ENCODE assay signal across 17 cellular contexts in the genomic region with DNA sequence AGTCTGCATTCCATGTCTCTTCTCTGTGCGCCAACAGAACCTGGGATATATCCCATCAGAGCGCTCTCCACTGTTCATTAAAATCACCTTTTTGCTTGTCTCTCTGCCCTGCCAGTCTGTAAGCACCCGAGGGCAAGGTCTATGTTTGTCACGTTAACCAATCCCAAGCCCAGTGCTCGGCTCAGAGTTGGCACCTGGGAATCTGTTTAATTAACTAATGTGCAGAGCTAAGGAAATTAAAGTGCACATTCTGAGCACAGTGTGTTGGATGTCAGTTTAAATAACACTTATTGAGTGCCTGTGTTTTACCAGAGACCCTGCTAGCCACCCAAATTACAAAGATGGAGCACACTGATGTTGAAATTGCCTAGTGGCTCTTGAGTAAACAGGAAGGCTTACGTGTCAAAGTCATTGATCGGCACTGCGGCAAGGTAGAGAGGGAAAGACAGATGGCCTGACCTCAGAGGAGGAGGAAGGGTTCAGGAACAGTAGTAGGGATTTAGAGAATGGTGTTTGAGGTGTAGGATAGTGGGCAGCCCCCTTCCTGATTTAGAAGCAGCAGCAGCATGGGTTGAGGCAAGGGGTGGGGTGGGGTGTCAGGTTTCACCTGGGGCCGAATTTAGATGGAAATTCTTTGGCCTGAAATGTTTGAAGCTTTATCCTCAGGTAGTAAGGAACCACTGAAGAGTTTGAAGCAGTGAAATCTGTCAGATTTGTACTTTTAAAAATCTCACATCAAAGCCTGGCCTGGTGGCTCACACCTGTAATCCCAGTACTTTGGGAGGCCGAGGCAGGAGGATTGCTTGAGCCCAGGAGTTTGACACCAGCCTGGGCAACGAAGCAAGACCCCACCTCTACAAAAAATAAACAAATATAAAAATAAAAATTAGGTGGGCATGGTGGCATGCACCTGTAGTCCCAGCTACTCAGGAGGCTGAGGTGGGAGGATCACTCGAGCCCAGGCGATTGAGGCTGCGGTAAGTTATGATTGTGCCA. TPM values are rescaled to one million over a fixed set of nuclear protein-coding genes. Genes with fewer than 3 reads are reported as not detected.
DNase-seq lines count a peak whose midpoint lies in the region; ATAC-seq and TF ChIP-seq lines count a peak whose summit lies in the region.
"Had no signal": no experiment of that assay in that cellular context is flagged by ENCODE, and none has a peak within 500 bp of the region (broad histone marks: within the 10 kb centered on the region; RNA-seq: fewer than 3 reads in every experiment).

No MANE protein-coding gene starts in this region.

- DNase-seq in cardiac muscle cell (ENCODE audit: low read depth in 1 of 2, low spot score in 1 of 2): peak in 1 of 2 donors; percentile 16
- DNase-seq in heart left ventricle: no peak
- peak; percentile 65 for DNase-seq in NOMO-1 treated with DMSO at 0.1 percent for 48 hours (lab: John Stamatoyannopoulos, UW; ENCODE audit: unreplicated experiment)
- DNase-seq in left colon: no peak
- no peak for DNase-seq in COLO829 (ENCODE audit: low spot score)
- no peak for DNase-seq in stimulated activated CD4-positive, alpha-beta T cell treated with anti-CD3 and anti-CD28 coated beads, Interleukin-12 subunit alpha, Interleukin-12 subunit beta, amount 100 ng/mL, for 4 hours
- no peak for DNase-seq in left ventricle myocardium inferior
- DNase-seq: activated CD4-positive, alpha-beta T cell treated with anti-CD3 and anti-CD28 coated beads, Interleukin-2, amount 10 ng/mL, durations not matched to agents 7 days and 5 days; dermis blood vessel endothelial cell; DMS79 treated with DMSO at 0.1 percent for 48 hours; posterior cingulate gyrus; stimulated activated CD4-positive, alpha-beta T cell treated with anti-CD3 and anti-CD28 coated beads, Interleukin-1b, Interleukin-23, amount 100 ng/mL, for 48 hours had no signal

- H3K4me3 ChIP-seq in cardiac muscle cell: no peak overlapping the region
- no peak overlapping the region for H3K4me3 ChIP-seq in heart left ventricle
- H3K4me3 ChIP-seq in left ventricle myocardium inferior: no peak overlapping the region
- H3K4me3 ChIP-seq: tibial nerve had no signal

- H3K36me3 ChIP-seq in cardiac muscle cell: no peaks in the 10 kb centered on the region
- H3K36me3 ChIP-seq in heart left ventricle: no peaks in the 10 kb centered on the region
- no peaks in the 10 kb centered on the region for H3K36me3 ChIP-seq in left ventricle myocardium inferior
- H3K36me3 ChIP-seq: tibial nerve had no signal

- peak overlapping the region; percentile 46 for H3K27ac ChIP-seq in cardiac muscle cell
- H3K27ac ChIP-seq in heart left ventricle: no peak overlapping the region
- no peak overlapping the region for H3K27ac ChIP-seq in left ventricle myocardium inferior (replicated peaks)
- H3K27ac ChIP-seq: tibial nerve had no signal

- no peak for TF ChIP-seq POLR2A in heart left ventricle (IDR thresholded peaks at IDR 0.05)

- H3K27me3 ChIP-seq in cardiac muscle cell: no peaks in the 10 kb centered on the region
- H3K27me3 ChIP-seq in heart left ventricle: no peaks in the 10 kb centered on the region
- no peaks in the 10 kb centered on the region for H3K27me3 ChIP-seq in left ventricle myocardium inferior (ENCODE audit: low read depth)
- H3K27me3 ChIP-seq: tibial nerve had no signal

- TF ChIP-seq CTCF in cardiac muscle cell (IDR thresholded peaks at IDR 0.05; ENCODE audit: low read depth, low read length) (no peak), heart left ventricle (IDR thresholded peaks at IDR 0.05) (no peak), left ventricle myocardium inferior (IDR thresholded peaks at IDR 0.05; ENCODE audit: borderline replicate concordance) (no peak)

- ATAC-seq in heart left ventricle: no peak
- peak; percentile 51 for ATAC-seq in left colon
- no peak for ATAC-seq in HG02938 (IDR thresholded peaks at IDR 0.05; ENCODE audit: unreplicated experiment)
- ATAC-seq: Panc1 had no signal

- H3K9me3 ChIP-seq in cardiac muscle cell (ENCODE audit: low read depth) (no peaks in the 10 kb centered on the region), heart left ventricle (no peaks in the 10 kb centered on the region), left ventricle myocardium inferior (replicated peaks) (no peaks in the 10 kb centered on the region)
- H3K9me3 ChIP-seq: tibial nerve had no signal

- intact Hi-C loops in heart left ventricle (cut with DNase I) (no loop called here), left colon (cut with DNase I, micrococcal nuclease) (no loop called here), left ventricle myocardium inferior (cut with micrococcal nuclease) (no loop called here)

- H3K4me1 ChIP-seq in cardiac muscle cell (ENCODE audit: low read depth) (peaks cover 16% of the 10 kb centered on the region), heart left ventricle (peaks cover 0 to 35% (median 0%) of the 10 kb centered on the region in 12 donors), left ventricle myocardium inferior (peaks cover 15% of the 10 kb centered on the region)

- 84 to 87% (median 85%) methylated on average over 14 of the region's 14 CpGs for WGBS in heart left ventricle, 4 donors

RNA-seq across cellular contexts. Expression of a gene that starts 7.7 kb away (rescaled TPM):
- 2.4 and 5.7 TPM in 2 replicates for total RNA-seq in cardiac muscle cell
- polyA plus RNA-seq in cardiac muscle cell: 2.8 and 9.0 TPM in 2 replicates
- 1 to 10 TPM in 2 of 9 donors, under 1 TPM in 4, not detected in 3; 0.33 to 9.9 (median 0.64) TPM for total RNA-seq in heart left ventricle
- polyA plus RNA-seq in heart left ventricle: under 1 TPM; 0.62 to 0.88 TPM
- total RNA-seq in left colon: 1 to 10 TPM; 1.1 to 2.3 TPM
- 1.1 TPM for total RNA-seq in left ventricle myocardium inferior
- total RNA-seq: dermis blood vessel endothelial cell had no signal

RNA-seq across cellular contexts. Expression of a gene that starts 7.9 kb away (rescaled TPM):
- total RNA-seq in cardiac muscle cell (15.2 and 23.6 TPM in 2 replicates), heart left ventricle (10 to 100 TPM in 6 of 9 donors, 1 to 10 TPM in 3; 8.5 to 18.1 (median 12.5) TPM), left colon (10 to 100 TPM; 31.3 to 35.7 TPM), left ventricle myocardium inferior (11.5 TPM)
- polyA plus RNA-seq in cardiac muscle cell (29.7 and 43.0 TPM in 2 replicates), heart left ventricle (10 to 100 TPM in 1 of 2 donors, 1 to 10 TPM in 1; 8.6 to 20.0 TPM)

RNA-seq across cellular contexts. Expression of a gene that starts 48.8 kb away (rescaled TPM):
- total RNA-seq in cardiac muscle cell (not detected in 2 replicates), heart left ventricle (not detected), left colon (not detected), left ventricle myocardium inferior (not detected)
- polyA plus RNA-seq in cardiac muscle cell (not detected in 2 replicates), heart left ventricle (not detected)
- total RNA-seq: activated CD4-positive, alpha-beta T cell treated with anti-CD3 and anti-CD28 coated beads, Interleukin-2, amount 10 ng/mL, durations not matched to agents 7 days and 5 days; astrocyte; dermis blood vessel endothelial cell; T-helper 1 cell treated with Interleukin-12 subunit alpha and Interleukin-12 subunit beta and Interleukin-4 antibody, amounts not matched to agents 30 ng/mL and 1 ng/mL, for 36 hours; tibial nerve had no signal

RNA-seq across cellular contexts. Expression of a gene that starts 57.4 kb away (rescaled TPM):
- 11.0 and 80.8 TPM in 2 replicates for total RNA-seq in cardiac muscle cell
- 10.0 and 82.5 TPM in 2 replicates for polyA plus RNA-seq in cardiac muscle cell
- total RNA-seq in heart left ventricle: 1 to 10 TPM in 5 of 9 donors, under 1 TPM in 4; 0.25 to 7.0 (median 1.2) TPM
- under 1 TPM; 0.34 to 0.68 TPM for polyA plus RNA-seq in heart left ventricle
- 1 to 10 TPM; 2.6 to 9.1 TPM for total RNA-seq in left colon
- total RNA-seq in left ventricle myocardium inferior: 1.6 TPM
